8 cellular contexts compared by ENCODE assay signal in genomic region chr19:18469245-18470107, GRCh38. TPM values are rescaled to one million over a fixed set of nuclear protein-coding genes. Genes with fewer than 3 reads are reported as not detected.
DNase-seq lines count a peak whose midpoint lies in the region; ATAC-seq and TF ChIP-seq lines count a peak whose summit lies in the region.

No MANE protein-coding gene starts in this region.

- POLR2A ChIA-PET in activated B cell treated with CpG ODN at 0.5 μM for 24 hours (lab: Charles Lee) = no interaction called here

- CTCF ChIA-PET in activated B cell treated with CpG ODN at 0.5 μM for 24 hours (lab: Charles Lee) = interaction anchor here (1.0 to 2.4 kb wide), 2 partner anchors 51 to 378 kb away, joined by 3 to 12 read pairs; no protein-coding TSS in a partner anchor

- H3K27me3 Mint-ChIP-seq in activated B cell treated with CpG ODN at 0.5 μM for 24 hours = no peaks in the 10 kb centered on the region

- H3K36me3 Mint-ChIP-seq in activated B cell treated with CpG ODN at 0.5 μM for 24 hours (ENCODE audit: low read depth) = peaks cover 38% of the 10 kb centered on the region

- H3K9me3 Mint-ChIP-seq in activated B cell treated with CpG ODN at 0.5 μM for 24 hours = no peaks in the 10 kb centered on the region

- H3K27ac Mint-ChIP-seq in activated B cell treated with CpG ODN at 0.5 μM for 24 hours = no peak overlapping the region

- H3K4me3 Mint-ChIP-seq in activated B cell treated with CpG ODN at 0.5 μM for 24 hours = no peak overlapping the region

- ATAC-seq in activated B cell treated with CpG ODN at 0.5 μM for 24 hours (ENCODE audit: low read depth) = peak; percentile 48
- ATAC-seq in left colon = peak; percentile 65
- ATAC-seq in HG03135 (IDR thresholded peaks at IDR 0.05; ENCODE audit: unreplicated experiment) = no peak

- peaks cover 7% of the 10 kb centered on the region for H3K4me1 Mint-ChIP-seq in activated B cell treated with CpG ODN at 0.5 μM for 24 hours

- intact Hi-C loops in activated B cell treated with CpG ODN at 0.5 μM for 24 hours (cut with micrococcal nuclease) = loop anchor here (1.0 to 10.0 kb wide), 3 partner anchors 120 to 665 kb away; partner anchors contain the start of gene TMEM161A
- intact Hi-C loops in left colon (cut with DNase I, micrococcal nuclease) = loop anchor here in 1 of 2 donors (10.0 kb wide), 1 partner anchor 115 kb away; the partner anchor contains the start of gene REX1BD

- TF ChIP-seq CTCF in activated B cell treated with CpG ODN at 0.5 μM for 24 hours (IDR thresholded peaks at IDR 0.05) = no peak

- DNase-seq in DMS53 (lab: John Stamatoyannopoulos, UW) (peak; percentile 62), Kasumi-1 (lab: John Stamatoyannopoulos, UW) (peak; percentile 62 to 66), activated B cell treated with CpG ODN at 0.5 μM for 24 hours (peak; percentile 44), cerebellum (ENCODE audit: low spot score) (peak; percentile 55), left colon (peak in 1 of 2 donors; percentile 79), OCI-M2 (lab: John Stamatoyannopoulos, UW; ENCODE audit: unreplicated experiment) (no peak)
- DNase-seq in stimulated activated CD4-positive, alpha-beta T cell treated with anti-CD3 and anti-CD28 coated beads, Interleukin-4, amount 100 ng/mL, for 48 hours (ENCODE audit: low read depth in 2 of 2) = peak; percentile 50 to 66

RNA-seq across cellular contexts. Expression of gene ISYNA1, which starts 31.5 kb away (rescaled TPM):
- 5.1 and 6.3 TPM in 2 replicates for total RNA-seq in activated B cell treated with CpG ODN at 0.5 μM for 24 hours
- 43.2 TPM for total RNA-seq in cerebellum
- total RNA-seq in left colon = 10 to 100 TPM; 14.1 to 15.1 TPM

RNA-seq across cellular contexts. Expression of gene SSBP4, which starts 50.3 kb away (rescaled TPM):
- total RNA-seq in activated B cell treated with CpG ODN at 0.5 μM for 24 hours = 28.5 and 36.6 TPM in 2 replicates
- 32.2 TPM for total RNA-seq in cerebellum
- total RNA-seq in left colon = 10 to 100 TPM; 37.4 to 50.7 TPM

RNA-seq across cellular contexts. Expression of gene ELL, which starts 52.4 kb away (rescaled TPM):
- total RNA-seq in activated B cell treated with CpG ODN at 0.5 μM for 24 hours (29.0 and 32.6 TPM in 2 replicates), cerebellum (7.2 TPM), left colon (10 to 100 TPM; 18.1 to 19.1 TPM)
